In the genomic region with DNA sequence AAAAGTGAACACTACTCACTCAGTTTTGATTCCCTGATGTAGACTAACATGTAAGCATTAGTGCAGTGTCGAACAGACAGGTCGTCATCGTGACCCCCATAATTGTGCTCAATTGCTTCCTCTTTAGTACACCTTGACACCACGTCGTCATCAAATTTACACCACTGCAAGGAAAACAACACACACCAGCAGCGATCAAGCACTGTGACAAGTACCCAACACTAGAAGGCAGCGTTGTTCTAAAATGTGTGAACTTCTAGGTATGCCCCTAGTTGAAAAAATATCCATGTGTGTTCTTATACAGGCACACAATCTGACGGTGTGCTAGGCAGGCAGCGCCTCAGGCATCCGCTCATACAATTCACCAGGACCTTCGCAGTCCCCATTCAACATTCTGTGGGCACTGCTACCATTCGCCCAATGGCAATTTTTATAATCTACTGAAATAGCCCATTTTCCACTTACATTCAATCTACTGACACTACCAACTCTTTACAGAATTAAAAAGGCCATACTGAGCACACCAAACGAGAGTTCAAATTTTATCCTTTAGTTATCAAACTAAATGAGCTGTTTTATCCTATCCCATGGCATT, we compare ENCODE assay signal across 8 cellular contexts. TPM values are rescaled to one million over a fixed set of nuclear protein-coding genes. Genes with fewer than 3 reads are reported as not detected.
DNase-seq lines count a peak whose midpoint lies in the region; ATAC-seq and TF ChIP-seq lines count a peak whose summit lies in the region.

No MANE protein-coding gene starts in this region.

- H2BK12ac ChIP-seq in mesenchymal stem cell (ENCODE audit: low read length in 2 of 2): no peak overlapping the region

- H3K9me2 ChIP-seq in MM.1S (replicated peaks; ENCODE audit: insufficient read depth, low read length): no peaks in the 10 kb centered on the region

- H3K27me3 Mint-ChIP-seq in activated T-helper 17 cell treated with anti-CD3 and anti-CD28 coated beads, Interleukin-2, amount 50 U/mL, for 72 hours: no peaks in the 10 kb centered on the region

- H3K4me1 Mint-ChIP-seq in activated T-helper 17 cell treated with anti-CD3 and anti-CD28 coated beads, Interleukin-2, amount 50 U/mL, for 72 hours: peaks cover 13% of the 10 kb centered on the region

- H3K9me3 ChIP-seq in MM.1S (replicated peaks; ENCODE audit: insufficient read depth, low read length) (no peaks in the 10 kb centered on the region), mesenchymal stem cell (ENCODE audit: control insufficient read depth, low read length) (no peaks in the 10 kb centered on the region)

- H3K27ac Mint-ChIP-seq in activated T-helper 17 cell treated with anti-CD3 and anti-CD28 coated beads, Interleukin-2, amount 50 U/mL, for 72 hours: no peak overlapping the region

- H3K36me3 ChIP-seq in MM.1S (replicated peaks; ENCODE audit: insufficient read depth, low read length): peaks cover 34% of the 10 kb centered on the region
- peaks cover 51 to 94% of the 10 kb centered on the region in 2 experiments for H3K36me3 ChIP-seq in mesenchymal stem cell (ENCODE audit: control insufficient read depth in 1 of 2, insufficient read depth in 2 of 2, low read depth in 1 of 2, low read length in 2 of 2)

- H4K91ac ChIP-seq in mesenchymal stem cell (ENCODE audit: low read length): no peak overlapping the region

- H3K79me2 ChIP-seq in MM.1S (ENCODE audit: low read length): peaks cover 80% of the 10 kb centered on the region

- no peak overlapping the region for H3K4me3 ChIP-seq in MM.1S (ENCODE audit: low read length)
- H3K4me3 ChIP-seq in mesenchymal stem cell (ENCODE audit: insufficient read depth in 1 of 2, low read depth in 1 of 2, low read length in 2 of 2): no peak overlapping the region

- no peak overlapping the region for H3K23ac ChIP-seq in mesenchymal stem cell (ENCODE audit: low read length in 2 of 2)

- H3K9ac ChIP-seq in MM.1S (ENCODE audit: low read length) (no peak overlapping the region), mesenchymal stem cell (ENCODE audit: low read length) (no peak overlapping the region)

- H3K4me2 ChIP-seq in MM.1S (ENCODE audit: low read depth, low read length): no peak overlapping the region
- H3K4me2 ChIP-seq in mesenchymal stem cell (ENCODE audit: low read length, poor library complexity, severe bottlenecking): no peak overlapping the region

- TF ChIP-seq CTCF in MM.1S (IDR thresholded peaks at IDR 0.05; ENCODE audit: low read length): peak; percentile 37

- H4K8ac ChIP-seq in mesenchymal stem cell (ENCODE audit: low read length): no peak overlapping the region

- no peak overlapping the region for H2BK120ac ChIP-seq in mesenchymal stem cell (ENCODE audit: low read depth, low read length)

- no peaks in the 10 kb centered on the region for H3K27me3 ChIP-seq in MM.1S (replicated peaks; ENCODE audit: insufficient read depth, low read length)
- H3K27me3 ChIP-seq in mesenchymal stem cell (ENCODE audit: control insufficient read depth in 1 of 2, insufficient read depth in 1 of 2, low read length in 2 of 2): no peaks in the 10 kb centered on the region

- no peak overlapping the region for H3K18ac ChIP-seq in mesenchymal stem cell (ENCODE audit: low read depth in 1 of 2, low read length in 2 of 2)

- peaks cover 34% of the 10 kb centered on the region for H3K79me1 ChIP-seq in mesenchymal stem cell (replicated peaks; ENCODE audit: low read length, poor library complexity, severe bottlenecking)

- no peak overlapping the region for H2AK5ac ChIP-seq in mesenchymal stem cell (ENCODE audit: low read length, severe bottlenecking)

- peaks cover 7% of the 10 kb centered on the region for H3F3A ChIP-seq in MM.1S (ENCODE audit: insufficient read depth, low read length)

- peaks cover 99% of the 10 kb centered on the region for H3K36me3 Mint-ChIP-seq in activated T-helper 17 cell treated with anti-CD3 and anti-CD28 coated beads, Interleukin-2, amount 50 U/mL, for 72 hours (ENCODE audit: low read depth)

- WGBS in mesenchymal stem cell: 88% methylated on average over 13 of the region's 13 CpGs

- H2BK5ac ChIP-seq in mesenchymal stem cell (ENCODE audit: low read depth, low read length, poor library complexity, severe bottlenecking): no peak overlapping the region

- no peak overlapping the region for H2BK15ac ChIP-seq in mesenchymal stem cell (ENCODE audit: low read depth, poor library complexity, severe bottlenecking)

- no peak overlapping the region for H3K4me3 Mint-ChIP-seq in activated T-helper 17 cell treated with anti-CD3 and anti-CD28 coated beads, Interleukin-2, amount 50 U/mL, for 72 hours

- H3K4me1 ChIP-seq in MM.1S (ENCODE audit: low read length): peaks cover 9% of the 10 kb centered on the region; the same call in 1 of the 2 replicates
- peaks cover 5% of the 10 kb centered on the region for H3K4me1 ChIP-seq in mesenchymal stem cell (ENCODE audit: control insufficient read depth, insufficient read depth, low read depth, low read length)

- DNase-seq in SIG-M5 treated with dmso at 0.1 percent for 504 hours (lab: John Stamatoyannopoulos, UW; ENCODE audit: unreplicated experiment) (peak; percentile 51), SIG-M5 (lab: John Stamatoyannopoulos, UW) (no peak), MM.1S (peak; percentile 24), mesenchymal stem cell (peak; percentile 56), globus pallidus (ENCODE audit: low spot score) (no peak), NOMO-1 (lab: John Stamatoyannopoulos, UW; ENCODE audit: unreplicated experiment in 2 of 2) (no peak)

- H3K14ac ChIP-seq in mesenchymal stem cell (ENCODE audit: low read length in 2 of 2): no peak overlapping the region

- no peak overlapping the region for H3K4ac ChIP-seq in mesenchymal stem cell (ENCODE audit: low read depth in 1 of 2, low read length in 2 of 2)

- peaks cover 6% of the 10 kb centered on the region; the same call in 1 of the 2 replicates for H4K20me1 ChIP-seq in MM.1S (ENCODE audit: insufficient read depth, low read length)

- H2AFZ ChIP-seq in MM.1S (ENCODE audit: low read length): no peak overlapping the region
- H2AFZ ChIP-seq in mesenchymal stem cell (ENCODE audit: low read depth, low read length): no peak overlapping the region

- ATAC-seq in activated T-helper 17 cell treated with anti-CD3 and anti-CD28 coated beads, Interleukin-2, amount 50 U/mL, for 72 hours (replicated peaks): peak; percentile 68
- ATAC-seq in GM21381 (IDR thresholded peaks at IDR 0.05; ENCODE audit: unreplicated experiment): no peak

- H3K27ac ChIP-seq in MM.1S (ENCODE audit: low read length): no peak overlapping the region
- H3K27ac ChIP-seq in mesenchymal stem cell (ENCODE audit: low read length, poor library complexity, severe bottlenecking): no peak overlapping the region

- H3K9me3 Mint-ChIP-seq in activated T-helper 17 cell treated with anti-CD3 and anti-CD28 coated beads, Interleukin-2, amount 50 U/mL, for 72 hours: no peaks in the 10 kb centered on the region

RNA-seq across cellular contexts. Expression of gene LITAFD, which starts 23.1 kb away (rescaled TPM):
- not detected for total RNA-seq in activated T-helper 17 cell treated with anti-CD3 and anti-CD28 coated beads, Interleukin-2, amount 50 U/mL, for 72 hours
- not detected for polyA plus RNA-seq in mesenchymal stem cell (2013, experiment 1 of 2)
- not detected for polyA plus RNA-seq in mesenchymal stem cell (2013, experiment 2 of 2)

RNA-seq across cellular contexts. Expression of gene CARHSP1, which starts 36.5 kb away (rescaled TPM):
- 100 to 1,000 TPM in 1 of 2 donors, 10 to 100 TPM in 1; 98.6 to 115 TPM for total RNA-seq in activated T-helper 17 cell treated with anti-CD3 and anti-CD28 coated beads, Interleukin-2, amount 50 U/mL, for 72 hours
- 78.8 TPM for polyA plus RNA-seq in mesenchymal stem cell (2013, experiment 1 of 2)
- 76.6 TPM for polyA plus RNA-seq in mesenchymal stem cell (2013, experiment 2 of 2)

RNA-seq across cellular contexts. Expression of gene USP7, which starts 58.4 kb away (rescaled TPM):
- total RNA-seq in activated T-helper 17 cell treated with anti-CD3 and anti-CD28 coated beads, Interleukin-2, amount 50 U/mL, for 72 hours: 100 to 1,000 TPM; 157 to 181 TPM
- 42.3 TPM for polyA plus RNA-seq in mesenchymal stem cell (2013, experiment 1 of 2)
- 42.5 TPM for polyA plus RNA-seq in mesenchymal stem cell (2013, experiment 2 of 2)

Comparison
In these comparisons a context has a peak if more than half of its experiments do, and no peak if none do; other contexts are left out.
1. DNase-seq: peak in SIG-M5 treated with dmso at 0.1 percent for 504 hours (single experiment), MM.1S (single experiment) and mesenchymal stem cell (single experiment); none in SIG-M5 (single experiment), globus pallidus (single experiment) and NOMO-1 (0 of 2).